ENCODE assay signal across 1 cellular context in genomic region chr1:6358144-6358624, GRCh38.
A peak's percentile ranks its signal among the peaks of the same experiment; 100 is the strongest.
TF ChIP-seq lines count a peak whose summit lies in the region.

No MANE protein-coding gene starts in this region.

TF ChIP-seq in HEK293, 187 proteins besides CTCF, POLR2A, EP300 and RAD21 (continued from another document):
- peak; percentile 65 for TF ChIP-seq PRDM10 (tag by site-specific recombination; IDR thresholded peaks at IDR 0.05)
- TF ChIP-seq ZBTB26 (tag by site-specific recombination; optimal IDR thresholded peaks at IDR 0.05), result no peak
- no peak for TF ChIP-seq OVOL3 (tag by site-specific recombination; IDR thresholded peaks at IDR 0.05)
- no peak for TF ChIP-seq ZNF433 (tag by site-specific recombination; IDR thresholded peaks at IDR 0.05; ENCODE audit: low read depth)
